Comparison of ENCODE assay signal across 9 cellular contexts in genomic region chr6:106448000-106448426, GRCh38.
A peak's percentile ranks its signal among the peaks of the same experiment; 100 is the strongest.
DNase-seq lines count a peak whose midpoint lies in the region; ATAC-seq and TF ChIP-seq lines count a peak whose summit lies in the region.
"Had no signal": no experiment of that assay in that cellular context is flagged by ENCODE, and none has a peak within 500 bp of the region (broad histone marks: within the 10 kb centered on the region; RNA-seq: fewer than 3 reads in every experiment).

No MANE protein-coding gene starts in this region.

- no peak for TF ChIP-seq CTCF in GM12864 (IDR thresholded peaks at IDR 0.05; ENCODE audit: low read depth, low read length, missing control alignments)
- no peak for TF ChIP-seq CTCF in SK-N-SH (IDR thresholded peaks at IDR 0.05)
- TF ChIP-seq CTCF in prostate gland (IDR thresholded peaks at IDR 0.05): no peak

- CTCF ChIA-PET in activated CD8-positive, alpha-beta memory T cell treated with anti-CD3 and anti-CD28 coated beads, Interleukin-2, amount 10 ng/mL, durations not matched to agents 7 days and 5 days (lab: Charles Lee): interaction anchor here (0.7 to 4.2 kb wide), 8 partner anchors 10 to 532 kb away, joined by 3 to 32 read pairs (median 8); no protein-coding TSS in a partner anchor
- CTCF ChIA-PET in SK-N-SH (lab: Yijun Ruan, JAX): interaction anchor here (0.6 to 3.4 kb wide), 5 partner anchors 15 to 550 kb away, joined by 3 to 29 read pairs (median 8); no protein-coding TSS in a partner anchor

- peaks cover 9% of the 10 kb centered on the region for H3K27me3 Mint-ChIP-seq in activated CD8-positive, alpha-beta memory T cell treated with anti-CD3 and anti-CD28 coated beads, Interleukin-2, amount 10 ng/mL, durations not matched to agents 7 days and 5 days
- peaks cover 0 to 4% (median 0%) of the 10 kb centered on the region in 3 donors for H3K27me3 Mint-ChIP-seq in naive B cell

- no peaks in the 10 kb centered on the region for H4K20me1 ChIP-seq in SK-N-SH (ENCODE audit: insufficient read depth)

- no peaks in the 10 kb centered on the region for H3K9me2 ChIP-seq in SK-N-SH

- no peak overlapping the region for H3K9ac ChIP-seq in SK-N-SH

- no peak overlapping the region for H2AFZ ChIP-seq in SK-N-SH (ENCODE audit: low read depth)

- H3K4me1 ChIP-seq in SK-N-SH (ENCODE audit: control insufficient read depth in 1 of 2, insufficient read depth in 2 of 2, low read depth in 1 of 2, low read length in 1 of 2) (peaks cover 0 to 4% of the 10 kb centered on the region in 2 experiments; a peak in 1 of 4 replicates), prostate gland (replicated peaks) (no peaks in the 10 kb centered on the region)

- intact Hi-C loops in prostate gland (cut with DNase I): loop anchor here (5.0 kb wide), 2 partner anchors 119 to 529 kb away; no protein-coding TSS in a partner anchor

- H3F3A ChIP-seq in SK-N-SH (replicated peaks; ENCODE audit: insufficient read depth): peaks cover 6% of the 10 kb centered on the region

- no peaks in the 10 kb centered on the region for H3K79me2 ChIP-seq in SK-N-SH (ENCODE audit: insufficient read depth)

- H3K27me3 ChIP-seq in SK-N-SH (ENCODE audit: insufficient read depth) (no peaks in the 10 kb centered on the region; the same call in 1 of the 2 replicates), prostate gland (replicated peaks; ENCODE audit: insufficient read depth) (no peaks in the 10 kb centered on the region)

- H3K36me3 ChIP-seq in SK-N-SH (replicated peaks in 1 of 2; ENCODE audit: control insufficient read depth in 1 of 2, insufficient read depth in 2 of 2, low read length in 1 of 2) (no peaks in the 10 kb centered on the region), prostate gland (no peaks in the 10 kb centered on the region)

- POLR2A ChIA-PET in SK-N-SH (lab: Yijun Ruan, JAX): no interaction called here

- no peaks in the 10 kb centered on the region for H3K9me3 Mint-ChIP-seq in activated CD8-positive, alpha-beta memory T cell treated with anti-CD3 and anti-CD28 coated beads, Interleukin-2, amount 10 ng/mL, durations not matched to agents 7 days and 5 days (ENCODE audit: low read depth)
- no peaks in the 10 kb centered on the region for H3K9me3 Mint-ChIP-seq in naive B cell

- no peak for TF ChIP-seq RAD21 in SK-N-SH (IDR thresholded peaks at IDR 0.05; ENCODE audit: low read length)

- H3K4me1 Mint-ChIP-seq in activated CD8-positive, alpha-beta memory T cell treated with anti-CD3 and anti-CD28 coated beads, Interleukin-2, amount 10 ng/mL, durations not matched to agents 7 days and 5 days: peaks cover 16% of the 10 kb centered on the region
- peaks cover 12 to 23% (median 19%) of the 10 kb centered on the region in 3 donors for H3K4me1 Mint-ChIP-seq in naive B cell

- peak overlapping the region; percentile 65 for H3K27ac Mint-ChIP-seq in activated CD8-positive, alpha-beta memory T cell treated with anti-CD3 and anti-CD28 coated beads, Interleukin-2, amount 10 ng/mL, durations not matched to agents 7 days and 5 days
- peak overlapping the region; percentile 51 to 94 (median 83) for H3K27ac Mint-ChIP-seq in naive B cell

- H3K4me3 ChIP-seq in GM12864 (ENCODE audit: low read depth, low read length) (no peak overlapping the region), SK-N-SH (ENCODE audit: low read depth in 2 of 2, low read length in 1 of 2) (no peak overlapping the region), prostate gland (no peak overlapping the region)

- H3K36me3 Mint-ChIP-seq in activated CD8-positive, alpha-beta memory T cell treated with anti-CD3 and anti-CD28 coated beads, Interleukin-2, amount 10 ng/mL, durations not matched to agents 7 days and 5 days: no peaks in the 10 kb centered on the region
- no peaks in the 10 kb centered on the region for H3K36me3 Mint-ChIP-seq in naive B cell

- WGBS in SK-N-SH (ENCODE audit: low lambda C conversion rate): 85% methylated on average over 5 of the region's 6 CpGs
- WGBS in prostate gland: 82% methylated on average over 6 of the region's 6 CpGs

- no peak for TF ChIP-seq EP300 in SK-N-SH (IDR thresholded peaks at IDR 0.05; ENCODE audit: borderline replicate concordance in 1 of 2, low read depth in 1 of 2, low read length in 1 of 2)

- H3K9me3 ChIP-seq in SK-N-SH (no peaks in the 10 kb centered on the region), prostate gland (no peaks in the 10 kb centered on the region)

- H3K4me2 ChIP-seq in SK-N-SH: no peak overlapping the region

- no peak overlapping the region for H3K4me3 Mint-ChIP-seq in activated CD8-positive, alpha-beta memory T cell treated with anti-CD3 and anti-CD28 coated beads, Interleukin-2, amount 10 ng/mL, durations not matched to agents 7 days and 5 days
- peak overlapping the region in 7 of 8 donors; percentile 49 to 87 (median 72) for H3K4me3 Mint-ChIP-seq in naive B cell

- H3K27ac ChIP-seq in SK-N-SH (ENCODE audit: low read depth in 2 of 2, low read length in 1 of 2) (no peak overlapping the region), prostate gland (no peak overlapping the region)

- peak; percentile 50 for ATAC-seq in HG03342 (IDR thresholded peaks at IDR 0.05; ENCODE audit: unreplicated experiment)
- peak; percentile 71 for ATAC-seq in activated CD8-positive, alpha-beta memory T cell treated with anti-CD3 and anti-CD28 coated beads, Interleukin-2, amount 10 ng/mL, durations not matched to agents 7 days and 5 days
- peak; percentile 84 for ATAC-seq in naive B cell (ENCODE audit: low read depth in 2 of 2)
- no peak for ATAC-seq in HG02798 (IDR thresholded peaks at IDR 0.05; ENCODE audit: poor library complexity, unreplicated experiment)

- no peak for TF ChIP-seq POLR2A in prostate gland (IDR thresholded peaks at IDR 0.05)

- DNase-seq in GM12864 (ENCODE audit: low read depth) (peak; percentile 37), naive B cell (peak; percentile 56), SW480 (ENCODE audit: low spot score) (no peak), SK-N-SH (no peak), prostate gland (ENCODE audit: low spot score) (no peak)
- DNase-seq in activated CD8-positive, alpha-beta memory T cell treated with anti-CD3 and anti-CD28 coated beads, Interleukin-2, amount 10 ng/mL, durations not matched to agents 7 days and 5 days: peak; percentile 63
- DNase-seq: NCI-H2107 had no signal

TF ChIP-seq in SK-N-SH, 30 proteins besides CTCF, POLR2A, EP300 and RAD21:
- TF ChIP-seq FOSL2 (IDR thresholded peaks at IDR 0.05; ENCODE audit: borderline replicate concordance, low read depth): no peak
- no peak for TF ChIP-seq ELF1 (IDR thresholded peaks at IDR 0.05)
- no peak for TF ChIP-seq TCF12 (IDR thresholded peaks at IDR 0.05)
- TF ChIP-seq MEF2A (IDR thresholded peaks at IDR 0.05; ENCODE audit: borderline replicate concordance, low read depth): no peak
- TF ChIP-seq RXRA (IDR thresholded peaks at IDR 0.05; ENCODE audit: borderline replicate concordance, low read depth): no peak
- no peak for TF ChIP-seq SMC3 (IDR thresholded peaks at IDR 0.05; ENCODE audit: low read depth, low read length)
- no peak for TF ChIP-seq FOXM1 (IDR thresholded peaks at IDR 0.05; ENCODE audit: low read depth)
- TF ChIP-seq NFIC (IDR thresholded peaks at IDR 0.05; ENCODE audit: borderline replicate concordance): no peak
- no peak for TF ChIP-seq JUND (IDR thresholded peaks at IDR 0.05)
- TF ChIP-seq GABPA (IDR thresholded peaks at IDR 0.05; ENCODE audit: low read depth): no peak
- no peak for TF ChIP-seq IRF3 (IDR thresholded peaks at IDR 0.05; ENCODE audit: low read depth, low read length)
- TF ChIP-seq POLR2AphosphoS5 (IDR thresholded peaks at IDR 0.05; ENCODE audit: low read depth, low read length): no peak
- TF ChIP-seq, protein P1, sequence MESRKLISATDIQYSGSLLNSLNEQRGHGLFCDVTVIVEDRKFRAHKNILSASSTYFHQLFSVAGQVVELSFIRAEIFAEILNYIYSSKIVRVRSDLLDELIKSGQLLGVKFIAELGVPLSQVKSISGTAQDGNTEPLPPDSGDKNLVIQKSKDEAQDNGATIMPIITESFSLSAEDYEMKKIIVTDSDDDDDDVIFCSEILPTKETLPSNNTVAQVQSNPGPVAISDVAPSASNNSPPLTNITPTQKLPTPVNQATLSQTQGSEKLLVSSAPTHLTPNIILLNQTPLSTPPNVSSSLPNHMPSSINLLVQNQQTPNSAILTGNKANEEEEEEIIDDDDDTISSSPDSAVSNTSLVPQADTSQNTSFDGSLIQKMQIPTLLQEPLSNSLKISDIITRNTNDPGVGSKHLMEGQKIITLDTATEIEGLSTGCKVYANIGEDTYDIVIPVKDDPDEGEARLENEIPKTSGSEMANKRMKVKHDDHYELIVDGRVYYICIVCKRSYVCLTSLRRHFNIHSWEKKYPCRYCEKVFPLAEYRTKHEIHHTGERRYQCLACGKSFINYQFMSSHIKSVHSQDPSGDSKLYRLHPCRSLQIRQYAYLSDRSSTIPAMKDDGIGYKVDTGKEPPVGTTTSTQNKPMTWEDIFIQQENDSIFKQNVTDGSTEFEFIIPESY (IDR thresholded peaks at IDR 0.05; ENCODE audit: borderline replicate concordance, low read depth): no peak
- TF ChIP-seq FOXJ3 (CRISPR knock-in tag; IDR thresholded peaks at IDR 0.05): no peak
- TF ChIP-seq MXI1 (IDR thresholded peaks at IDR 0.05; ENCODE audit: low read depth, low read length): no peak

Comparison
In these comparisons a context has a peak if more than half of its experiments do, and no peak if none do; other contexts are left out.
1. DNase-seq: peak in GM12864 (single experiment), activated CD8-positive, alpha-beta memory T cell treated with anti-CD3 and anti-CD28 coated beads, Interleukin-2, amount 10 ng/mL, durations not matched to agents 7 days and 5 days (single experiment) and naive B cell (single experiment); none in SW480 (single experiment), SK-N-SH (single experiment) and prostate gland (single experiment).